In the genomic region with DNA sequence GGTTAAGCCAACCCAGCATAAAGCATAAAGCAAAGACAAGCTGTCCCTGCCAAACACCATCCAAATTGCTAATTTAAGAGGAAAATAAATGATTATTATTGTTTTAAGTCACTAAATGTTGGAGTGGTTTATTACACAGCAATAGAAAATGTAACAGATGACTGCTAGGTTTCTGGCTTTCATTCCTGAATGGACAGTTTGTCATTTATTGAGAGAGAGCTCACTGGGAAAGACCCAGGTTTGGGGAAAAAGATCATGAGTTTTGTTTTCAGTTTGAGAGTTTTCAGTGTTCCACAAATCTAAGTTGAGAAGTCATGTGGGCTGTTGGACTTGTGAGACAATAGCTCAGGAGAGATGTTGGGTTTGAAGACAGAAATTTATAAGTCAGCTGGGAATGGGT, we compare ENCODE assay signal across 23 cellular contexts. TPM values are rescaled to one million over a fixed set of nuclear protein-coding genes. Genes with fewer than 3 reads are reported as not detected.
DNase-seq lines count a peak whose midpoint lies in the region; ATAC-seq, FAIRE-seq and TF ChIP-seq lines count a peak whose summit lies in the region.
"Had no signal": no experiment of that assay in that cellular context is flagged by ENCODE, and none has a peak within 500 bp of the region (broad histone marks: within the 10 kb centered on the region; RNA-seq: fewer than 3 reads in every experiment).

No MANE protein-coding gene starts in this region.

- no peak overlapping the region; the same call in 1 of the 2 replicates for H2AFZ ChIP-seq in GM12878 (ENCODE audit: control insufficient read depth, low read depth, low read length)

- H4K20me1 ChIP-seq in GM12878 (ENCODE audit: control insufficient read depth, insufficient read depth): no peaks in the 10 kb centered on the region

- no peak overlapping the region for H3K4me2 ChIP-seq in GM12878 (ENCODE audit: control insufficient read depth, insufficient read depth)

- RAD21 ChIA-PET in GM12878 (lab: Charles Lee; ENCODE audit: unreplicated experiment): interaction anchor here (1.0 kb wide), 1 partner anchor 135 kb away, joined by 3 read pairs; no protein-coding TSS in a partner anchor

- POLR2A ChIA-PET in GM12878 (lab: Charles Lee): interaction anchor here (0.9 kb wide), 1 partner anchor 20 kb away, joined by 3 read pairs; no protein-coding TSS in a partner anchor

- H3K9me3 ChIP-seq in GM12878 (replicated peaks; ENCODE audit: control insufficient read depth, insufficient read depth, low read length) (no peaks in the 10 kb centered on the region), small intestine (ENCODE audit: control insufficient read depth, low read depth) (no peaks in the 10 kb centered on the region), endodermal cell (ENCODE audit: control insufficient read depth, low read length) (peaks cover 12% of the 10 kb centered on the region)
- H3K9me3 ChIP-seq: BE2C, Caco-2 had no signal

- ATAC-seq in GM18868 (IDR thresholded peaks at IDR 0.05; ENCODE audit: unreplicated experiment) (peak; percentile 40), HG02852 (IDR thresholded peaks at IDR 0.05; ENCODE audit: unreplicated experiment) (peak; percentile 42), GM12878 (peak; percentile 33)
- ATAC-seq: HCT116 had no signal

- no peak overlapping the region for H3K4me3 Mint-ChIP-seq in endodermal cell
- H3K4me3 Mint-ChIP-seq: CD4-positive, alpha-beta T cell; HFFc6 had no signal

- no peak for TF ChIP-seq EP300 in GM12878 (IDR thresholded peaks at IDR 0.05; ENCODE audit: borderline replicate concordance in 1 of 2, control insufficient read depth in 1 of 2, low read depth in 2 of 2, low read length in 2 of 2)

- intact Hi-C loops in GM12878 (cut with micrococcal nuclease; ENCODE audit: unreplicated experiment): no loop called here

- BruUV-seq in GM12878 (replicated peaks; lab: Mats Ljungman, UMichigan): no TSS peak

- no peak for TF ChIP-seq RAD21 in GM12878 (IDR thresholded peaks at IDR 0.05; ENCODE audit: insufficient read depth, low read depth, low read length)

- no peak for DNase-seq in GM12878 (ENCODE audit: low read depth, low spot score)
- no peak for DNase-seq in small intestine
- no peak for DNase-seq in NCI-H524 treated with DMSO at 0.1 percent for 48 hours (lab: John Stamatoyannopoulos, UW)
- DNase-seq in endodermal cell: no peak
- DNase-seq in NCI-H2081 treated with DMSO at 0.1 percent for 48 hours (lab: John Stamatoyannopoulos, UW): no peak
- DNase-seq in NCI-H524 (lab: John Stamatoyannopoulos, UW): no peak
- DNase-seq: ACHN; BE2C; C1 segment of cervical spinal cord; Caco-2; CD4-positive, alpha-beta T cell; GOT3; H7; HFFc6 had no signal

- FAIRE-seq in GM12878 (lab: Jason Lieb, UNC): no peak
- FAIRE-seq in small intestine (lab: Jason Lieb, UNC): no peak
- FAIRE-seq: A204.1, D721Med, G401.6, GM12892, GM18507 had no signal

- no peak overlapping the region for H3K27ac Mint-ChIP-seq in endodermal cell
- H3K27ac Mint-ChIP-seq: CD4-positive, alpha-beta T cell; HFFc6 had no signal

- CTCF ChIA-PET in GM12878 (lab: Yijun Ruan, JAX): interaction anchor here (1.4 to 2.0 kb wide), 2 partner anchors 26 to 40 kb away, joined by 5 to 6 read pairs; no protein-coding TSS in a partner anchor

- no peak overlapping the region for H3K9ac ChIP-seq in GM12878 (ENCODE audit: control insufficient read depth, insufficient read depth, low read length)
- H3K9ac ChIP-seq in endodermal cell (ENCODE audit: extremely low read depth, low read length, poor library complexity, severe bottlenecking): no peak overlapping the region

- TF ChIP-seq CTCF in GM12878 (IDR thresholded peaks at IDR 0.05 in 2 of 3, conservative IDR thresholded peaks at IDR 0.05 in 1 of 3; ENCODE audit: control insufficient read depth in 2 of 3, extremely low read depth in 1 of 3, insufficient read depth in 1 of 3, low read depth in 3 of 3, low read length in 3 of 3): no peak
- no peak for TF ChIP-seq CTCF in endodermal cell (conservative IDR thresholded peaks at IDR 0.05)

- no peaks in the 10 kb centered on the region for H3K79me2 ChIP-seq in GM12878 (ENCODE audit: control insufficient read depth, insufficient read depth, low read length)

- H3K36me3 Mint-ChIP-seq in endodermal cell (ENCODE audit: low read depth): no peaks in the 10 kb centered on the region

- H3K27me3 Mint-ChIP-seq in endodermal cell (ENCODE audit: insufficient read depth): peaks cover 8% of the 10 kb centered on the region
- H3K27me3 Mint-ChIP-seq: CD4-positive, alpha-beta T cell had no signal

- SMC1A ChIA-PET in GM12878 (lab: Charles Lee; ENCODE audit: uncharacterized antibody, unreplicated experiment): interaction anchor here (1.8 to 2.3 kb wide), 2 partner anchors 25 to 26 kb away, joined by 6 to 9 read pairs; no protein-coding TSS in a partner anchor

- peaks cover 2% of the 10 kb centered on the region for H3K4me1 Mint-ChIP-seq in endodermal cell

- H3K27me3 ChIP-seq in GM12878 (replicated peaks in 1 of 2; ENCODE audit: control insufficient read depth in 2 of 2, insufficient read depth in 2 of 2, low read length in 1 of 2): no peaks in the 10 kb centered on the region
- no peaks in the 10 kb centered on the region for H3K27me3 ChIP-seq in small intestine (ENCODE audit: control insufficient read depth in 2 of 2, insufficient read depth in 2 of 2, low read length in 2 of 2)
- H3K27me3 ChIP-seq in endodermal cell (ENCODE audit: control insufficient read depth, insufficient read depth, low read length, poor library complexity, severe bottlenecking): no peaks in the 10 kb centered on the region

- in situ Hi-C loops in GM12878 (cut with MboI): no loop called here

- H3K4me3 ChIP-seq in GM12878: no peak overlapping the region
- H3K4me3 ChIP-seq in small intestine (ENCODE audit: low read depth in 1 of 2, low read length in 2 of 2): no peak overlapping the region
- H3K4me3 ChIP-seq in endodermal cell (ENCODE audit: low read length): no peak overlapping the region

- no peak overlapping the region for H3K27ac ChIP-seq in GM12878 (ENCODE audit: control insufficient read depth, insufficient read depth)
- H3K27ac ChIP-seq in small intestine (ENCODE audit: low read depth in 1 of 2, low read length in 1 of 2): peak overlapping the region; percentile 92 to 96
- H3K27ac ChIP-seq in endodermal cell (ENCODE audit: low read depth, low read length): no peak overlapping the region

- no peaks in the 10 kb centered on the region for H3K9me3 Mint-ChIP-seq in endodermal cell
- H3K9me3 Mint-ChIP-seq: CD4-positive, alpha-beta T cell; HFFc6 had no signal

- H3K36me3 ChIP-seq in GM12878 (ENCODE audit: control insufficient read depth in 2 of 2, insufficient read depth in 2 of 2, low read length in 1 of 2): no peaks in the 10 kb centered on the region
- H3K36me3 ChIP-seq in small intestine (ENCODE audit: control insufficient read depth in 2 of 2, insufficient read depth in 2 of 2, low read length in 2 of 2): no peaks in the 10 kb centered on the region
- no peaks in the 10 kb centered on the region for H3K36me3 ChIP-seq in endodermal cell (ENCODE audit: control insufficient read depth, insufficient read depth, low read length)
- H3K36me3 ChIP-seq: BE2C had no signal

- H3K4me1 ChIP-seq in GM12878 (ENCODE audit: control insufficient read depth, insufficient read depth, low read length): no peaks in the 10 kb centered on the region; the same call in 1 of the 2 replicates
- peaks cover 0 to 7% of the 10 kb centered on the region in 2 donors for H3K4me1 ChIP-seq in small intestine (ENCODE audit: control insufficient read depth in 2 of 2, insufficient read depth in 1 of 2, low read depth in 1 of 2, low read length in 1 of 2)
- H3K4me1 ChIP-seq in endodermal cell (ENCODE audit: control insufficient read depth, insufficient read depth, low read length): no peaks in the 10 kb centered on the region

- TF ChIP-seq POLR2A in GM12878 (IDR thresholded peaks at IDR 0.05; ENCODE audit: low read depth, low read length): no peak

RNA-seq across cellular contexts. Expression of a gene that starts 5.4 kb away (rescaled TPM):
- 0.27 and 0.31 TPM in 2 replicates for total RNA-seq in GM12878 (2013; cell fraction: nucleolus; rRNA removed)
- total RNA-seq in GM12878 (2014; rRNA removed) (0.22 and 0.23 TPM in 2 replicates), GM12878 (2014; rRNA removed; fragmentation: Illumina TruSeq; extraction: Trizol) (0.13 and 0.14 TPM in 2 replicates), GM12878 (2021) (0.21 and 0.88 TPM in 2 replicates), endodermal cell (1 to 10 TPM in 1 of 2 donors, under 1 TPM in 1; 0.37 to 1.5 TPM)
- 0.12 TPM for polyA plus RNA-seq in GM12878 (2011; ENCODE audit: low read depth)
- polyA plus RNA-seq in GM12878 (2011; rRNA removed) (0.10 TPM in 1 of 2 replicates, not detected in the other), GM12878 (2014; fragmentation: Illumina TruSeq; extraction: Trizol) (0.12 and 0.25 TPM in 2 replicates), GM12878 (2014; fragmentation: Nextera tagmentation; extraction: Ambion mirVana) (under 1 TPM in 1 of 2 experiments, not detected in 1; 0.09 TPM), GM12878 (2014; rRNA removed) (0.14 and 0.27 TPM in 2 replicates), GM12878 (2016; fragmentation: Nextera tagmentation; extraction: Ambion mirVana) (under 1 TPM; 0.21 to 0.24 TPM), small intestine (100 to 1,000 TPM in 2 of 3 donors, 10 to 100 TPM in 1; 30.9 to 114 (median 111) TPM)
- polyA plus RNA-seq in GM12878 (2011; cell fraction: cytosol; rRNA removed): 0.03 TPM in 1 of 2 replicates, not detected in the other
- polyA plus RNA-seq in GM12878 (2011; cell fraction: nucleus; rRNA removed): 0.06 and 0.07 TPM in 2 replicates
- polyA plus RNA-seq in GM12878 (2012): 0.22 and 0.39 TPM in 2 replicates
- polyA minus RNA-seq in GM12878 (2011; rRNA and poly(A)+ RNA removed): not detected in 2 replicates
- not detected in 2 replicates for polyA minus RNA-seq in GM12878 (2011; cell fraction: cytosol; rRNA and poly(A)+ RNA removed)
- polyA minus RNA-seq in GM12878 (2011; cell fraction: nucleus; rRNA and poly(A)+ RNA removed): not detected in 2 replicates
- 2.2 TPM for polyA plus RNA-seq in endodermal cell (2013, experiment 1 of 2)
- polyA plus RNA-seq in endodermal cell (2013, experiment 2 of 2): 1.4 TPM
- total RNA-seq: Caco-2, HFFc6 had no signal

RNA-seq across cellular contexts. Expression of a gene that starts 9.1 kb away (rescaled TPM):
- 0.19 and 0.24 TPM in 2 replicates for total RNA-seq in GM12878 (2013; cell fraction: nucleolus; rRNA removed)
- total RNA-seq in GM12878 (2014; rRNA removed) (under 0.01 TPM in 1 of 2 replicates, not detected in the other), GM12878 (2014; rRNA removed; fragmentation: Illumina TruSeq; extraction: Trizol) (not detected in 2 replicates), GM12878 (2021) (0.08 TPM in 2 replicates), endodermal cell (1 to 10 TPM in 1 of 2 donors, under 1 TPM in 1; 0.99 to 5.2 TPM)
- polyA plus RNA-seq in GM12878 (2011; ENCODE audit: low read depth): not detected
- polyA plus RNA-seq in GM12878 (2011; rRNA removed) (not detected in 2 replicates), GM12878 (2014; fragmentation: Illumina TruSeq; extraction: Trizol) (0.03 TPM in 1 of 2 replicates, not detected in the other), GM12878 (2014; fragmentation: Nextera tagmentation; extraction: Ambion mirVana) (not detected), GM12878 (2014; rRNA removed) (0.01 TPM in 1 of 2 replicates, not detected in the other), GM12878 (2016; fragmentation: Nextera tagmentation; extraction: Ambion mirVana) (not detected), small intestine (under 1 TPM in 2 of 3 donors, not detected in 1; 0.07 to 0.27 TPM)
- 0.01 TPM in 1 of 2 replicates, not detected in the other for polyA plus RNA-seq in GM12878 (2011; cell fraction: cytosol; rRNA removed)
- not detected in 2 replicates for polyA plus RNA-seq in GM12878 (2011; cell fraction: nucleus; rRNA removed)
- not detected in 2 replicates for polyA plus RNA-seq in GM12878 (2012)
- polyA minus RNA-seq in GM12878 (2011; rRNA and poly(A)+ RNA removed): not detected in 2 replicates
- not detected in 2 replicates for polyA minus RNA-seq in GM12878 (2011; cell fraction: cytosol; rRNA and poly(A)+ RNA removed)
- polyA minus RNA-seq in GM12878 (2011; cell fraction: nucleus; rRNA and poly(A)+ RNA removed): not detected in 2 replicates
- polyA plus RNA-seq in endodermal cell (2013, experiment 1 of 2): 0.21 TPM
- 0.17 TPM for polyA plus RNA-seq in endodermal cell (2013, experiment 2 of 2)
- total RNA-seq: Caco-2; CD4-positive, alpha-beta T cell; HFFc6; HT-29 had no signal

Comparison
In these comparisons a context has a peak if more than half of its experiments do, and no peak if none do; other contexts are left out.
1. H3K27ac ChIP-seq: peak in small intestine (2 of 2); none in GM12878 (single experiment) and endodermal cell (single experiment).
2. Peak in every context shown above with its lines, with median percentiles within 50 percentile points of each other: ATAC-seq.